ENCODE assay signal across 26 cellular contexts in the genomic region with DNA sequence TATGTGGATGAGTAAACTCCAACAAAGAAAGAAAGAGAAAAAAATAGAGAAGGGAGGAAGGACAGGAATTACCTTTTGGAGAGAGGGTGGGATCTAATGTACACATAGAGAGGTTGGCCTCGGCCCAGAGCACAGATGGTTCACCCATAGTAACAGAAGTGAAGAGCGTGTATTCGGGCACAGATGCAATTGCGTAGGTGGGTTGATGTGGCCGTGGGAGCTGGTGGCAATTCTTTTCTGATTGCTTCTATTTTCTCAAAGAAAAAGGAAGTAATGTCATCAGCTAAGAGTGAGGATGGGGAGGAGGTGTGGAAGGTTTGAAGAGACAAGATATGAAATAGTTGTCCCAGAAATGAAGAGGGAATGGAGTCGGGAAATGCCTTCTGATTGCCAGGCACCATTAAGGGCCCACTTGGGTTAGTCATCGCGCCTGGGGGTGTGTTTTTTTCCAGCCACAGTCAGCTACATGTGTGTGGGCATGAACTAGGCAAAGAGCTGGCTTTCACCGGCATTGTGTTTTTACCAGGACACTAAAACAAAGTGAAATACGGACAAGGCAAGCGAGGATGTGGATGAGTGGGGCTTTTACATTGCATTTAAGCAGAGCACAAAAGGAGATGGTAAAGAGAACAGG.
DNase-seq lines count a peak whose midpoint lies in the region; ATAC-seq and TF ChIP-seq lines count a peak whose summit lies in the region.
"Had no signal": no experiment of that assay in that cellular context is flagged by ENCODE, and none has a peak within 500 bp of the region (broad histone marks: within the 10 kb centered on the region; RNA-seq: fewer than 3 reads in every experiment).

No MANE protein-coding gene starts in this region.

- no peaks in the 10 kb centered on the region for H3K36me3 Mint-ChIP-seq in CD8-positive, alpha-beta T cell

- POLR2A ChIA-PET in CD8-positive, alpha-beta T cell (lab: Charles Lee) = no interaction called here

- H3K36me3 ChIP-seq in CD8-positive, alpha-beta T cell (ENCODE audit: insufficient read depth, low read length) = no peaks in the 10 kb centered on the region
- H3K36me3 ChIP-seq: SJSA1 had no signal

- no peaks in the 10 kb centered on the region for H3K4me1 Mint-ChIP-seq in CD8-positive, alpha-beta T cell (ENCODE audit: low read depth)

- no peak overlapping the region for H3K27ac Mint-ChIP-seq in CD8-positive, alpha-beta T cell

- no peaks in the 10 kb centered on the region for H3K27me3 ChIP-seq in CD8-positive, alpha-beta T cell (ENCODE audit: insufficient read depth, low read length)
- H3K27me3 ChIP-seq: SJSA1 had no signal

- no peak for ATAC-seq in CD8-positive, alpha-beta T cell
- ATAC-seq: GM12878, HCT116, HepG2, PC-3, Right ventricle myocardium inferior had no signal

- CTCF ChIA-PET in CD8-positive, alpha-beta T cell (lab: Charles Lee) = interaction anchor here (0.6 kb wide), 1 partner anchor 74 kb away, joined by 3 read pairs; no protein-coding TSS in a partner anchor

- DNase-seq in NCI-H2171 treated with DMSO at 0.1 percent for 48 hours (lab: John Stamatoyannopoulos, UW) (peak; percentile 24), NCI-H2171 (lab: John Stamatoyannopoulos, UW) (no peak), middle frontal gyrus (ENCODE audit: extremely low spot score, low spot score) (peak; percentile 44), retina (no peak)
- DNase-seq in CD8-positive, alpha-beta T cell = no peak
- DNase-seq in activated CD4-positive, CD25-positive, alpha-beta regulatory T cell treated with anti-CD3 and anti-CD28 coated beads, Interleukin-2, amount 50 U/mL, for 72 hours = no peak
- DNase-seq: 8988T; ACHN; DMS53; GDM1; Karpas-422; NCI-H1092 treated with DMSO at 0.1 percent for 48 hours; NCI-H1436; NCI-H187; NCI-H2081 treated with DMSO at 0.1 percent for 48 hours; NCI-H446 treated with DMSO at 0.1 percent for 48 hours; NCI-H526; NCI-H82; NK-92 treated with Interleukin-12 subunit alpha and Interleukin-12 subunit beta, amount 100 ng/mL, for 24 hours; PC-3 had no signal

- no peaks in the 10 kb centered on the region for H3K9me3 ChIP-seq in CD8-positive, alpha-beta T cell (ENCODE audit: low read length)
- H3K9me3 ChIP-seq: SJSA1 had no signal

- H3K9me3 Mint-ChIP-seq in CD8-positive, alpha-beta T cell = no peaks in the 10 kb centered on the region

- H3K27ac ChIP-seq in angular gyrus (ENCODE audit: low read depth, low read length) = peak overlapping the region; percentile 37
- H3K27ac ChIP-seq in CD8-positive, alpha-beta T cell (ENCODE audit: low read depth, low read length) = no peak overlapping the region
- H3K27ac ChIP-seq: SJSA1 had no signal

- no peaks in the 10 kb centered on the region for H3K4me1 ChIP-seq in CD8-positive, alpha-beta T cell (ENCODE audit: insufficient read depth, low read length)
- H3K4me1 ChIP-seq: SJSA1 had no signal

- H3K27me3 Mint-ChIP-seq in CD8-positive, alpha-beta T cell (ENCODE audit: low read depth) = no peaks in the 10 kb centered on the region

- intact Hi-C loops in CD8-positive, alpha-beta T cell (cut with DNase I, micrococcal nuclease) = no loop called here

- no peak overlapping the region for H3K4me3 Mint-ChIP-seq in CD8-positive, alpha-beta T cell

- TF ChIP-seq CTCF in CD8-positive, alpha-beta T cell (IDR thresholded peaks at IDR 0.05) = no peak

- no peak overlapping the region for H3K4me3 ChIP-seq in CD8-positive, alpha-beta T cell (ENCODE audit: low read depth, low read length)
- H3K4me3 ChIP-seq: GM12878, SJSA1 had no signal

Comparison
In these comparisons a context has a peak if more than half of its experiments do, and no peak if none do; other contexts are left out.
1. DNase-seq: peak in NCI-H2171 treated with DMSO at 0.1 percent for 48 hours (single experiment) and middle frontal gyrus (single experiment); none in NCI-H2171 (single experiment), CD8-positive, alpha-beta T cell (0 of 7), activated CD4-positive, CD25-positive, alpha-beta regulatory T cell treated with anti-CD3 and anti-CD28 coated beads, Interleukin-2, amount 50 U/mL, for 72 hours (single experiment) and retina (single experiment).